Comparison of ENCODE assay signal across 37 cellular contexts in the genomic region with DNA sequence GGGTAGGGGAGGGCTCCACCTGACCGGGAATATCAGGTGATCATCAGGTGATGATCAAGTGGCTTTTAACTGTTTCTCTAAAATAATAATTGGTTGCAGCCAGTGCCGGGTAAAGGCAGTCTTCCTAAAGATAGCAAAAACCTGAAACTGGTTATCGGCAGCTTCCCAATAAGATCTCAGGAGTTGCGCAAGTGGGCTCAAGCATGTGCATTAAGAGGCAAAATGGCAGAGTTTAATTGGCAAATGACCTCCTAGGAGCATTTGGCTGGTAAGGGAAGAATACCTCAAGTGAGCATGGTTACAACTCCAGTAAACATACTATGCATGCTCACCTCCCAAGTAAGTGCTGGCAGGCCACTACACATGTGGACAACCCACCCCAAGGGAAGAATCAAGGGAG. TPM values are rescaled to one million over a fixed set of nuclear protein-coding genes. Genes with fewer than 3 reads are reported as not detected.
"Had no signal": no experiment of that assay in that cellular context is flagged by ENCODE, and none has a peak within 500 bp of the region (broad histone marks: within the 10 kb centered on the region; RNA-seq: fewer than 3 reads in every experiment).

No MANE protein-coding gene starts in this region.

- FAIRE-seq: bronchial epithelial cell had no signal

- DNase-seq: activated B cell treated with CpG ODN at 0.5 μM for 24 hours; activated CD4-positive, alpha-beta memory T cell treated with anti-CD3 and anti-CD28 coated beads for 36 hours; activated CD4-positive, alpha-beta T cell treated with anti-CD3 and anti-CD28 coated beads for 4 hours; activated CD4-positive, alpha-beta T cell treated with anti-CD3 and anti-CD28 coated beads, Interleukin-2, amount 50 U/mL, for 1 hour; activated CD4-positive, CD25-positive, alpha-beta regulatory T cell treated with anti-CD3 and anti-CD28 coated beads, Interleukin-2, amount 50 U/mL, for 72 hours; activated CD8-positive, alpha-beta memory T cell treated with anti-CD3 and anti-CD28 coated beads, Interleukin-2, amount 50 U/mL, for 4 hours; activated effector memory CD4-positive, alpha-beta T cell treated with Interleukin-2 at 50 U/mL for 16 hours; activated naive CD4-positive, alpha-beta T cell treated with anti-CD3 and anti-CD28 coated beads, Interleukin-2, amount 10 ng/mL, durations not matched to agents 7 days and 5 days; activated T-cell treated with anti-CD3 and anti-CD28 coated beads for 4 hours; activated T-cell treated with anti-CD3 and anti-CD28 coated beads, Interleukin-2, amount 50 U/mL, for 4 hours; amniotic stem cell; caudate nucleus; cerebellar nuclear complex; NCI-H1092 treated with DMSO at 0.1 percent for 48 hours; NCI-H146; NCI-H187; NCI-H2029 treated with DMSO at 0.1 percent for 48 hours; NCI-H2107; NCI-H2171; NCI-H510A; NCI-H526; NCI-H748 treated with DMSO at 0.1 percent for 48 hours; NK-92 treated with Interleukin-12 subunit alpha and Interleukin-12 subunit beta, amount 100 ng/mL, for 24 hours; PC-3; Peyer's patch; RPMI8226; SHP77 treated with DMSO at 0.1 percent for 48 hours; SK-N-SH had no signal

- H3K4me2 ChIP-seq: SK-N-SH had no signal

- H3K4me3 Mint-ChIP-seq: activated B cell treated with CpG ODN at 0.5 μM for 24 hours; activated CD4-positive, alpha-beta memory T cell treated with anti-CD3 and anti-CD28 coated beads for 36 hours; activated naive CD4-positive, alpha-beta T cell treated with anti-CD3 and anti-CD28 coated beads, Interleukin-2, amount 10 ng/mL, durations not matched to agents 7 days and 5 days; activated naive CD8-positive, alpha-beta T cell; activated T-cell treated with anti-CD3 and anti-CD28 coated beads, Interleukin-2, amount 50 U/mL, for 4 hours; activated T-helper 1 cell treated with anti-CD3 and anti-CD28 coated beads, Interleukin-12 subunit alpha, Interleukin-12 subunit beta, Interleukin-2, Interleukin-4 antibody, amounts not matched to agents 30 ng/mL and 10 ng/mL and 1 ng/mL, durations not matched to agents 14 hours and 24 hours and 36 hours; T-helper 1 cell treated with Interleukin-12 subunit alpha and Interleukin-12 subunit beta and Interleukin-4 antibody, amounts not matched to agents 30 μg/mL and 1 μg/mL, for 36 hours; T-helper 2 cell treated with Interferon-gamma antibody and Interleukin-4, amounts not matched to agents 5 μg/mL and 100 μg/mL, for 36 hours had no signal

- H3K4me3 ChIP-seq: Peyer's patch, SJSA1 had no signal

- H3K4me1 ChIP-seq: SJSA1 had no signal

- ATAC-seq: activated T-cell treated with anti-CD3 and anti-CD28 coated beads, Interleukin-2, amount 50 U/mL, for 4 hours; PC-3 had no signal

- H3K27ac ChIP-seq: Peyer's patch, SJSA1, VCaP had no signal

- H3K27ac Mint-ChIP-seq: activated B cell treated with CpG ODN at 0.5 μM for 24 hours; activated CD4-positive, alpha-beta memory T cell treated with anti-CD3 and anti-CD28 coated beads for 36 hours; activated naive CD4-positive, alpha-beta T cell treated with anti-CD3 and anti-CD28 coated beads, Interleukin-2, amount 10 ng/mL, durations not matched to agents 7 days and 5 days; activated naive CD8-positive, alpha-beta T cell; activated T-helper 1 cell treated with anti-CD3 and anti-CD28 coated beads, Interleukin-12 subunit alpha, Interleukin-12 subunit beta, Interleukin-2, Interleukin-4 antibody, amounts not matched to agents 30 ng/mL and 10 ng/mL and 1 ng/mL, durations not matched to agents 14 hours and 24 hours and 36 hours; T-helper 1 cell treated with Interleukin-12 subunit alpha and Interleukin-12 subunit beta and Interleukin-4 antibody, amounts not matched to agents 30 μg/mL and 1 μg/mL, for 36 hours; T-helper 2 cell treated with Interferon-gamma antibody and Interleukin-4, amounts not matched to agents 5 μg/mL and 100 μg/mL, for 36 hours had no signal

- H3K9ac ChIP-seq: SK-N-SH had no signal

- H3K4me1 Mint-ChIP-seq: activated naive CD4-positive, alpha-beta T cell treated with anti-CD3 and anti-CD28 coated beads, Interleukin-2, amount 10 ng/mL, durations not matched to agents 7 days and 5 days had no signal

- H3K27me3 ChIP-seq: Peyer's patch, SJSA1 had no signal

- H3K9me3 Mint-ChIP-seq: activated B cell treated with CpG ODN at 0.5 μM for 24 hours; activated CD4-positive, alpha-beta memory T cell treated with anti-CD3 and anti-CD28 coated beads for 36 hours; activated naive CD4-positive, alpha-beta T cell treated with anti-CD3 and anti-CD28 coated beads, Interleukin-2, amount 10 ng/mL, durations not matched to agents 7 days and 5 days; activated T-cell treated with anti-CD3 and anti-CD28 coated beads, Interleukin-2, amount 50 U/mL, for 4 hours; activated T-helper 1 cell treated with anti-CD3 and anti-CD28 coated beads, Interleukin-12 subunit alpha, Interleukin-12 subunit beta, Interleukin-2, Interleukin-4 antibody, amounts not matched to agents 30 ng/mL and 10 ng/mL and 1 ng/mL, durations not matched to agents 14 hours and 24 hours and 36 hours; brain; T-helper 1 cell treated with Interleukin-12 subunit alpha and Interleukin-12 subunit beta and Interleukin-4 antibody, amounts not matched to agents 30 μg/mL and 1 μg/mL, for 36 hours; T-helper 2 cell treated with Interferon-gamma antibody and Interleukin-4, amounts not matched to agents 5 μg/mL and 100 μg/mL, for 36 hours had no signal

- H3K36me3 ChIP-seq: Peyer's patch, SJSA1 had no signal

- H3K9me3 ChIP-seq: Peyer's patch, SJSA1, SK-N-SH had no signal

- H3K27me3 Mint-ChIP-seq: activated B cell treated with CpG ODN at 0.5 μM for 24 hours; activated CD4-positive, alpha-beta memory T cell treated with anti-CD3 and anti-CD28 coated beads for 36 hours; activated naive CD4-positive, alpha-beta T cell treated with anti-CD3 and anti-CD28 coated beads, Interleukin-2, amount 10 ng/mL, durations not matched to agents 7 days and 5 days; activated naive CD8-positive, alpha-beta T cell; brain had no signal

RNA-seq across cellular contexts. Expression of a gene that starts 54.3 kb away (rescaled TPM):
- total RNA-seq: activated B cell treated with CpG ODN at 0.5 μM for 24 hours; activated CD4-positive, alpha-beta memory T cell treated with anti-CD3 and anti-CD28 coated beads for 36 hours; activated T-cell treated with anti-CD3 and anti-CD28 coated beads, Interleukin-2, amount 50 U/mL, for 4 hours; bronchial epithelial cell; M059J; PC-3; Peyer's patch; SJSA1 had no signal
